8 cellular contexts compared by ENCODE assay signal in genomic region chr1:16644179-16645043, GRCh38. TPM values are rescaled to one million over a fixed set of nuclear protein-coding genes. Genes with fewer than 3 reads are reported as not detected.
DNase-seq lines count a peak whose midpoint lies in the region; ATAC-seq and TF ChIP-seq lines count a peak whose summit lies in the region.

No MANE protein-coding gene starts in this region.

- peak overlapping the region; percentile 92 for H2AFZ ChIP-seq in osteoblast (ENCODE audit: low read length)

- intact Hi-C loops in head of caudate nucleus (cut with DNase I) = loop anchor here (10.0 kb wide), 1 partner anchor 270 kb away; no protein-coding TSS in a partner anchor

- H3K9me3 ChIP-seq in osteoblast (ENCODE audit: low read depth, low read length) = no peaks in the 10 kb centered on the region
- no peaks in the 10 kb centered on the region for H3K9me3 ChIP-seq in thoracic aorta

- peaks cover 18% of the 10 kb centered on the region for H4K20me1 ChIP-seq in osteoblast (ENCODE audit: insufficient read depth, low read length)

- DNase-seq in GM12864 (ENCODE audit: low read depth) (peak; percentile 75), NB4 (ENCODE audit: low read depth) (peak; percentile 97), SK-MEL-5 (ENCODE audit: low read depth, low spot score) (peak; percentile 91), head of caudate nucleus (peak; percentile 89 to 100 (median 100)), osteoblast (ENCODE audit: insufficient read length, low spot score, missing footprints) (peak; percentile 100), thoracic aorta (ENCODE audit: low spot score) (peak; percentile 83)
- peak; percentile 98 for DNase-seq in activated naive CD4-positive, alpha-beta T cell treated with anti-CD3 and anti-CD28 coated beads, Interleukin-2, amount 50 U/mL, for 16 hours

- peaks cover 48% of the 10 kb centered on the region for H3K79me2 ChIP-seq in osteoblast (ENCODE audit: insufficient read depth, low read length)

- H3K27ac ChIP-seq in osteoblast (ENCODE audit: low read depth, low read length) = peak overlapping the region; percentile 76
- peak overlapping the region; percentile 58 to 64 for H3K27ac ChIP-seq in thoracic aorta

- H3K27me3 ChIP-seq in osteoblast (ENCODE audit: insufficient read depth, low read length) (peaks cover 5% of the 10 kb centered on the region), thoracic aorta (replicated peaks; ENCODE audit: insufficient read depth) (no peaks in the 10 kb centered on the region)

- TF ChIP-seq POLR2A in NB4 (IDR thresholded peaks at IDR 0.05; ENCODE audit: extremely low read depth, insufficient read length) = peak; percentile 71

- H3K4me1 ChIP-seq in osteoblast (ENCODE audit: insufficient read depth, low read length) = peaks cover 20% of the 10 kb centered on the region
- peaks cover 9 to 30% of the 10 kb centered on the region in 2 donors for H3K4me1 ChIP-seq in thoracic aorta (ENCODE audit: control insufficient read depth in 1 of 2, low read depth in 2 of 2)

- H3K4me2 ChIP-seq in osteoblast (ENCODE audit: insufficient read depth, low read length) = peak overlapping the region; percentile 100

- peak overlapping the region; percentile 97 for H3K4me3 ChIP-seq in GM12864 (ENCODE audit: low read depth, low read length)
- H3K4me3 ChIP-seq in NB4 (ENCODE audit: low read depth, low read length) = peak overlapping the region; percentile 79
- H3K4me3 ChIP-seq in osteoblast (ENCODE audit: insufficient read depth, low read length) = peak overlapping the region; percentile 78
- peak overlapping the region; percentile 86 for H3K4me3 ChIP-seq in thoracic aorta

- in situ Hi-C loops in SK-MEL-5 (cut with HindIII; ENCODE audit: low pct_unique_long_range_greater_than_20kb, low sequenced_read_pairs) = no loop called here

- TF ChIP-seq CTCF in GM12864 (IDR thresholded peaks at IDR 0.05; ENCODE audit: low read depth, low read length, missing control alignments) (peak; percentile 56), NB4 (IDR thresholded peaks at IDR 0.05; ENCODE audit: low read depth, low read length) (peak; percentile 46), osteoblast (IDR thresholded peaks at IDR 0.05; ENCODE audit: extremely low read depth, low read depth, low read length) (peak; percentile 53), thoracic aorta (IDR thresholded peaks at IDR 0.05) (peak; percentile 59)

- ATAC-seq in HG02588 (IDR thresholded peaks at IDR 0.05; ENCODE audit: unreplicated experiment) = peak; percentile 70
- ATAC-seq in thoracic aorta (ENCODE audit: insufficient number of reproducible peaks, low FRiP score, low read depth) = peak; percentile 81

- no peaks in the 10 kb centered on the region for H3K36me3 ChIP-seq in osteoblast (ENCODE audit: insufficient read depth, low read length)
- no peaks in the 10 kb centered on the region for H3K36me3 ChIP-seq in thoracic aorta

RNA-seq across cellular contexts. Expression of gene RNU1-3, which starts 22.3 kb away (rescaled TPM):
- total RNA-seq in SK-MEL-5 (2014; rRNA removed; shearing (Covaris generic)) = under 0.01 TPM in 1 of 2 replicates, not detected in the other
- polyA plus RNA-seq in SK-MEL-5 (2015; cell fraction: cytosol; rRNA removed) = not detected in 2 replicates
- polyA plus RNA-seq in SK-MEL-5 (2015; cell fraction: nucleus; rRNA removed) = not detected in 2 replicates
- under 0.01 TPM in 1 of 2 replicates, not detected in the other for total RNA-seq in osteoblast
- total RNA-seq in thoracic aorta = under 1 TPM; under 0.01 TPM

RNA-seq across cellular contexts. Expression of gene NBPF1, which starts 31.0 kb away (rescaled TPM):
- 16.1 and 16.2 TPM in 2 replicates for total RNA-seq in SK-MEL-5 (2014; rRNA removed; shearing (Covaris generic))
- polyA plus RNA-seq in SK-MEL-5 (2015; cell fraction: cytosol; rRNA removed) = 16.6 and 23.6 TPM in 2 replicates
- 35.0 and 36.3 TPM in 2 replicates for polyA plus RNA-seq in SK-MEL-5 (2015; cell fraction: nucleus; rRNA removed)
- total RNA-seq in osteoblast (54.6 and 71.6 TPM in 2 replicates), thoracic aorta (10 to 100 TPM; 21.0 to 63.2 TPM)

Comparison
In these comparisons a context has a peak if more than half of its experiments do, and no peak if none do; other contexts are left out.
1. Peak in every context shown above with its lines: DNase-seq, ATAC-seq, H3K4me3 ChIP-seq and H3K27ac ChIP-seq.